In genomic region chr16:83899978-83900377, GRCh38 we compare ENCODE assay signal across 8 cellular contexts. TPM values are rescaled to one million over a fixed set of nuclear protein-coding genes. Genes with fewer than 3 reads are reported as not detected.
DNase-seq lines count a peak whose midpoint lies in the region; TF ChIP-seq lines count a peak whose summit lies in the region.

No MANE protein-coding gene starts in this region.

- POLR2A ChIA-PET in BJ (lab: Charles Lee), result no interaction called here

- H3K36me3 ChIP-seq in BJ (ENCODE audit: control insufficient read depth, insufficient read depth, low read length) (no peaks in the 10 kb centered on the region), ectodermal cell (ENCODE audit: control insufficient read depth, insufficient read depth, low read length) (no peaks in the 10 kb centered on the region)

- H3K9me3 Mint-ChIP-seq in nephron, result no peaks in the 10 kb centered on the region

- no peak for TF ChIP-seq CTCF in BJ (IDR thresholded peaks at IDR 0.05; ENCODE audit: insufficient read depth, low read depth, low read length)
- no peak for TF ChIP-seq CTCF in NB4 (IDR thresholded peaks at IDR 0.05; ENCODE audit: low read depth, low read length)
- no peak for TF ChIP-seq CTCF in nephron (IDR thresholded peaks at IDR 0.05; ENCODE audit: unreplicated experiment in 3 of 3)

- no peak overlapping the region for H3K27ac ChIP-seq in ectodermal cell (ENCODE audit: insufficient read depth, low read depth, low read length, poor library complexity, severe bottlenecking)

- peak overlapping the region; percentile 39 to 93 (median 85) for H3K27ac Mint-ChIP-seq in nephron

- WGBS in ectodermal cell, 2 experiments, result 82 to 91% methylated on average over 3 of the region's 3 CpGs

- no peaks in the 10 kb centered on the region for H3K36me3 Mint-ChIP-seq in nephron (ENCODE audit: low read depth)

- no peaks in the 10 kb centered on the region for H3K4me1 ChIP-seq in ectodermal cell (ENCODE audit: control insufficient read depth, insufficient read depth, low read length)

- CTCF ChIA-PET in BJ (lab: Yijun Ruan, JAX), result interaction anchor here (0.8 to 1.9 kb wide), 4 partner anchors 26 to 73 kb away, joined by 3 to 5 read pairs (median 4); no protein-coding TSS in a partner anchor

- H3K9me3 ChIP-seq in ectodermal cell (ENCODE audit: control insufficient read depth, low read length), result no peaks in the 10 kb centered on the region

- no peaks in the 10 kb centered on the region for H3K27me3 Mint-ChIP-seq in nephron (ENCODE audit: low read depth)

- H3K4me3 ChIP-seq in BJ (ENCODE audit: low read depth, low read length) (peak overlapping the region; percentile 46), NB4 (ENCODE audit: low read depth, low read length) (peak overlapping the region; percentile 68), ectodermal cell (ENCODE audit: insufficient read depth, low read depth, low read length) (peak overlapping the region; percentile 67)

- H3K27me3 ChIP-seq in BJ (ENCODE audit: control insufficient read depth, insufficient read depth, low read length) (no peaks in the 10 kb centered on the region; the same call in 1 of the 2 replicates), ectodermal cell (ENCODE audit: control insufficient read depth, insufficient read depth, low read length, poor library complexity, severe bottlenecking) (peaks cover 15% of the 10 kb centered on the region)

- DNase-seq in BJ (ENCODE audit: low read depth), result no peak
- peak; percentile 14 for DNase-seq in NB4 (ENCODE audit: low read depth)
- DNase-seq in SK-N-DZ (ENCODE audit: low spot score), result no peak
- DNase-seq in NCI-H345 treated with DMSO at 0.1 percent for 48 hours (lab: John Stamatoyannopoulos, UW; ENCODE audit: unreplicated experiment), result no peak
- no peak for DNase-seq in putamen (ENCODE audit: low spot score)
- DNase-seq in stimulated activated CD4-positive, alpha-beta T cell treated with anti-CD3 and anti-CD28 coated beads, Interleukin-4, amount 100 ng/mL, for 24 hours, result no peak

- TF ChIP-seq POLR2A in NB4 (IDR thresholded peaks at IDR 0.05; ENCODE audit: extremely low read depth, insufficient read length), result no peak

- peaks cover 51% of the 10 kb centered on the region for H3K4me1 Mint-ChIP-seq in nephron

- peak overlapping the region; percentile 92 to 96 (median 95) for H3K4me3 Mint-ChIP-seq in nephron

RNA-seq across cellular contexts. Expression of gene MLYCD, which starts 1.1 kb away (rescaled TPM):
- 2.1 and 2.6 TPM in 2 replicates for polyA plus RNA-seq in BJ (2011; rRNA removed)
- polyA minus RNA-seq in BJ (2011; rRNA and poly(A)+ RNA removed), result 4.9 and 7.5 TPM in 2 replicates
- 2.8 TPM for polyA plus RNA-seq in ectodermal cell (2013, experiment 1 of 4)
- polyA plus RNA-seq in ectodermal cell (2013, experiment 2 of 4), result 3.5 TPM
- polyA plus RNA-seq in ectodermal cell (2013, experiment 3 of 4), result 2.1 TPM
- polyA plus RNA-seq in ectodermal cell (2013, experiment 4 of 4), result 2.4 TPM
- polyA plus RNA-seq in SK-N-DZ (2014; cell fraction: cytosol; rRNA removed), result 3.0 and 3.6 TPM in 2 replicates
- 5.4 and 5.7 TPM in 2 replicates for polyA plus RNA-seq in SK-N-DZ (2014; cell fraction: nucleus; rRNA removed)

RNA-seq across cellular contexts. Expression of gene OSGIN1, which starts 53.1 kb away (rescaled TPM):
- polyA plus RNA-seq in BJ (2011; rRNA removed), result 2.0 and 5.1 TPM in 2 replicates
- polyA minus RNA-seq in BJ (2011; rRNA and poly(A)+ RNA removed), result 1.4 and 2.6 TPM in 2 replicates
- 0.70 TPM for polyA plus RNA-seq in ectodermal cell (2013, experiment 1 of 4)
- polyA plus RNA-seq in ectodermal cell (2013, experiment 2 of 4), result 1.0 TPM
- polyA plus RNA-seq in ectodermal cell (2013, experiment 3 of 4), result not detected
- 0.69 TPM for polyA plus RNA-seq in ectodermal cell (2013, experiment 4 of 4)
- 1.2 TPM in 1 of 2 replicates, not detected in the other for polyA plus RNA-seq in SK-N-DZ (2014; cell fraction: cytosol; rRNA removed)
- polyA plus RNA-seq in SK-N-DZ (2014; cell fraction: nucleus; rRNA removed), result 0.85 and 1.6 TPM in 2 replicates
